ENCODE assay signal across 8 cellular contexts in genomic region chr1:235503333-235504121, GRCh38. TPM values are rescaled to one million over a fixed set of nuclear protein-coding genes. Genes with fewer than 3 reads are reported as not detected.
A peak's percentile ranks its signal among the peaks of the same experiment; 100 is the strongest.
DNase-seq lines count a peak whose midpoint lies in the region; ATAC-seq and TF ChIP-seq lines count a peak whose summit lies in the region.

No MANE protein-coding gene starts in this region.

- H3K36me3 ChIP-seq in A673 (ENCODE audit: insufficient read depth, low read length, poor library complexity, severe bottlenecking) (no peaks in the 10 kb centered on the region), uterus (no peaks in the 10 kb centered on the region)

- POLR2A ChIA-PET in A673 (lab: Charles Lee; ENCODE audit: low non-redundant PET) = interaction anchor here (0.6 kb wide), 1 partner anchor 14 kb away, joined by 6 read pairs; no protein-coding TSS in a partner anchor
- POLR2A ChIA-PET in GM10248 (lab: Yijun Ruan, JAX) = interaction anchor here (0.5 to 1.1 kb wide), 3 partner anchors 92 to 395 kb away, joined by 3 to 5 read pairs (median 3); no protein-coding TSS in a partner anchor
- POLR2A ChIA-PET in activated CD4-positive, alpha-beta memory T cell treated with anti-CD3 and anti-CD28 coated beads, Interleukin-2, amount 10 ng/mL, durations not matched to agents 7 days and 5 days (lab: Charles Lee) = interaction anchor here (0.6 to 3.1 kb wide), 10 partner anchors 10 to 894 kb away, joined by 3 to 21 read pairs (median 6); partner anchors contain the start of genes IRF2BP2, LYST and RBM34

- peak; percentile 30 for DNase-seq in A673 (ENCODE audit: low spot score)
- DNase-seq in GM10248 (ENCODE audit: extremely low spot score) = peak; percentile 47
- DNase-seq in NCI-H226 = peak; percentile 2
- no peak for DNase-seq in activated CD4-positive, alpha-beta memory T cell treated with anti-CD3 and anti-CD28 coated beads, Interleukin-2, amount 10 ng/mL, durations not matched to agents 7 days and 5 days
- peak; percentile 50 for DNase-seq in foreskin melanocyte
- DNase-seq in nephron progenitor cell = peak; percentile 69
- peak in 1 of 2 donors; percentile 40 for DNase-seq in uterus

- no peaks in the 10 kb centered on the region for H3K9me3 Mint-ChIP-seq in activated CD4-positive, alpha-beta memory T cell treated with anti-CD3 and anti-CD28 coated beads, Interleukin-2, amount 10 ng/mL, durations not matched to agents 7 days and 5 days
- H3K9me3 Mint-ChIP-seq in nephron progenitor cell = no peaks in the 10 kb centered on the region

- TF ChIP-seq CTCF in A673 (conservative IDR thresholded peaks at IDR 0.05; ENCODE audit: low read depth, low read length) (no peak), GM10248 (IDR thresholded peaks at IDR 0.05; ENCODE audit: control extremely low read depth, extremely low read depth, low read depth, missing control alignments) (no peak), nephron progenitor cell (IDR thresholded peaks at IDR 0.05) (no peak), uterus (IDR thresholded peaks at IDR 0.05) (no peak)

- H3K27me3 ChIP-seq in A673 (replicated peaks; ENCODE audit: insufficient read depth, low read depth, low read length, poor library complexity) (no peaks in the 10 kb centered on the region), uterus (no peaks in the 10 kb centered on the region)

- CTCF ChIA-PET in A673 (lab: Charles Lee) (interaction anchor here (0.6 kb wide), 2 partner anchors 95 to 1051 kb away, joined by 3 read pairs; no protein-coding TSS in a partner anchor), GM10248 (lab: Yijun Ruan, JAX) (interaction anchor here (0.7 to 3.3 kb wide), 31 partner anchors 7 to 1066 kb away, joined by 3 to 40 read pairs (median 4); no protein-coding TSS in a partner anchor)
- CTCF ChIA-PET in activated CD4-positive, alpha-beta memory T cell treated with anti-CD3 and anti-CD28 coated beads, Interleukin-2, amount 10 ng/mL, durations not matched to agents 7 days and 5 days (lab: Charles Lee) = interaction anchor here (0.6 to 3.1 kb wide), 27 partner anchors 7 to 936 kb away, joined by 3 to 23 read pairs (median 4); no protein-coding TSS in a partner anchor

- H3K27ac Mint-ChIP-seq in activated CD4-positive, alpha-beta memory T cell treated with anti-CD3 and anti-CD28 coated beads, Interleukin-2, amount 10 ng/mL, durations not matched to agents 7 days and 5 days = peak overlapping the region; percentile 82
- H3K27ac Mint-ChIP-seq in nephron progenitor cell = peak overlapping the region; percentile 96

- peak overlapping the region; percentile 94 for H3K4me3 Mint-ChIP-seq in activated CD4-positive, alpha-beta memory T cell treated with anti-CD3 and anti-CD28 coated beads, Interleukin-2, amount 10 ng/mL, durations not matched to agents 7 days and 5 days
- H3K4me3 Mint-ChIP-seq in nephron progenitor cell = peak overlapping the region; percentile 95

- H3K27ac ChIP-seq in A673 (ENCODE audit: low read depth, low read length, poor library complexity, severe bottlenecking) = peak overlapping the region; percentile 96
- peak overlapping the region; percentile 97 to 98 for H3K27ac ChIP-seq in uterus

- H3K27me3 Mint-ChIP-seq in activated CD4-positive, alpha-beta memory T cell treated with anti-CD3 and anti-CD28 coated beads, Interleukin-2, amount 10 ng/mL, durations not matched to agents 7 days and 5 days = no peaks in the 10 kb centered on the region
- no peaks in the 10 kb centered on the region for H3K27me3 Mint-ChIP-seq in nephron progenitor cell (ENCODE audit: low read depth, poor library complexity)

- peaks cover 26% of the 10 kb centered on the region for H3K4me1 Mint-ChIP-seq in activated CD4-positive, alpha-beta memory T cell treated with anti-CD3 and anti-CD28 coated beads, Interleukin-2, amount 10 ng/mL, durations not matched to agents 7 days and 5 days
- H3K4me1 Mint-ChIP-seq in nephron progenitor cell = peaks cover 32% of the 10 kb centered on the region

- H3K9me3 ChIP-seq in A673 (ENCODE audit: low read depth, low read length, poor library complexity, severe bottlenecking) (no peaks in the 10 kb centered on the region), uterus (no peaks in the 10 kb centered on the region)

- no peaks in the 10 kb centered on the region for H3K36me3 Mint-ChIP-seq in activated CD4-positive, alpha-beta memory T cell treated with anti-CD3 and anti-CD28 coated beads, Interleukin-2, amount 10 ng/mL, durations not matched to agents 7 days and 5 days (ENCODE audit: low read depth)
- H3K36me3 Mint-ChIP-seq in nephron progenitor cell (ENCODE audit: low read depth) = peaks cover 20% of the 10 kb centered on the region

- H3K4me1 ChIP-seq in A673 (ENCODE audit: insufficient read depth, low read length, poor library complexity, severe bottlenecking) (peaks cover 3% of the 10 kb centered on the region), uterus (no peaks in the 10 kb centered on the region)

- TF ChIP-seq POLR2A in uterus (IDR thresholded peaks at IDR 0.05) = no peak

- intact Hi-C loops in A673 (cut with micrococcal nuclease; ENCODE audit: unreplicated experiment) = no loop called here
- intact Hi-C loops in uterus (cut with DNase I; ENCODE audit: low total_unique reads) = no loop called here

- peak overlapping the region; percentile 70 for H3K4me3 ChIP-seq in A673 (ENCODE audit: low read depth, low read length, poor library complexity, severe bottlenecking)
- H3K4me3 ChIP-seq in uterus = peak overlapping the region; percentile 61 to 91

- no TSS peak for BruUV-seq in A673 (replicated peaks; lab: Mats Ljungman, UMichigan)

- ATAC-seq in HG02885 (IDR thresholded peaks at IDR 0.05; ENCODE audit: poor library complexity, unreplicated experiment) = peak; percentile 7

RNA-seq across cellular contexts. Expression of gene B3GALNT2, which starts 0.7 kb away (rescaled TPM):
- total RNA-seq in A673 (2021) (18.4 and 18.6 TPM in 2 replicates), uterus (10 to 100 TPM in 3 of 4 donors, 1 to 10 TPM in 1; 4.4 to 55.4 (median 38.6) TPM)
- total RNA-seq in activated CD4-positive, alpha-beta memory T cell treated with anti-CD3 and anti-CD28 coated beads, Interleukin-2, amount 10 ng/mL, durations not matched to agents 7 days and 5 days = 10 to 100 TPM; 14.0 to 14.2 TPM
